In the genomic region with DNA sequence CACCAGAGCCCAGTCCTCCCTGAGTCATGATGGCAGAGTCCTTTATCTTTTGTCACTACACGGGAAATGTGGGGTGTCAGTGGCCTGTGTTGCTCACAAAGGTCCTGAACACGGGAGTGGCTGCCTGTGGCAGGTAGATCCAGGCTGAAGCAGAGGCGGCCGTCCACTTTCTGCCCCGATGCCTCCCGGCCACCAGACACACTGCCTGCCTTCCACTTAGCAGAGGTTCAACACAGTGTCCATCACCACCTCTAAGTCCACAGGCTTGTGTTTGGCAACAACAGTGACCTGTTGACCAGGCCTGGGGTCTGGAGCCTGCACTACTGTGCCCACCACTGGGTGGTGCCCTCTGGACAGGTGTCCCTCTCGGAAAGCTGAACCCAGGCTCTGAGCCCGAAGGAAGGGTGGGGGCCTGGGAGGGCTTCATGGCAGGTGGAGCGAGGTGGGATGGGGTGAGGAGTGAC, we compare ENCODE assay signal across 11 cellular contexts. TPM values are rescaled to one million over a fixed set of nuclear protein-coding genes. Genes with fewer than 3 reads are reported as not detected.
A peak's percentile ranks its signal among the peaks of the same experiment; 100 is the strongest.
DNase-seq lines count a peak whose midpoint lies in the region; ATAC-seq lines count a peak whose summit lies in the region.
"Had no signal": no experiment of that assay in that cellular context is flagged by ENCODE, and none has a peak within 500 bp of the region (broad histone marks: within the 10 kb centered on the region; RNA-seq: fewer than 3 reads in every experiment).

No MANE protein-coding gene starts in this region.

- intact Hi-C loops in cardiac septum (cut with DNase I), result no loop called here

- H3K4me3 Mint-ChIP-seq in stimulated activated effector memory CD8-positive, alpha-beta T cell treated with anti-CD3 and anti-CD28 coated beads, Interleukin-12 subunit alpha, Interleukin-12 subunit beta, amount 100 ng/mL, for 72 hours, result no peak overlapping the region
- H3K4me3 Mint-ChIP-seq: effector memory CD8-positive, alpha-beta T cell had no signal

- no peaks in the 10 kb centered on the region for H3K9me3 Mint-ChIP-seq in stimulated activated effector memory CD8-positive, alpha-beta T cell treated with anti-CD3 and anti-CD28 coated beads, Interleukin-12 subunit alpha, Interleukin-12 subunit beta, amount 100 ng/mL, for 72 hours
- H3K9me3 Mint-ChIP-seq: effector memory CD8-positive, alpha-beta T cell had no signal

- peak overlapping the region; percentile 74 for H3K27ac Mint-ChIP-seq in stimulated activated effector memory CD8-positive, alpha-beta T cell treated with anti-CD3 and anti-CD28 coated beads, Interleukin-12 subunit alpha, Interleukin-12 subunit beta, amount 100 ng/mL, for 72 hours
- H3K27ac Mint-ChIP-seq: effector memory CD8-positive, alpha-beta T cell had no signal

- peaks cover 34% of the 10 kb centered on the region for H3K4me1 Mint-ChIP-seq in stimulated activated effector memory CD8-positive, alpha-beta T cell treated with anti-CD3 and anti-CD28 coated beads, Interleukin-12 subunit alpha, Interleukin-12 subunit beta, amount 100 ng/mL, for 72 hours

- peaks cover 17% of the 10 kb centered on the region for H3K36me3 Mint-ChIP-seq in stimulated activated effector memory CD8-positive, alpha-beta T cell treated with anti-CD3 and anti-CD28 coated beads, Interleukin-12 subunit alpha, Interleukin-12 subunit beta, amount 100 ng/mL, for 72 hours

- DNase-seq in NCI-H748 (lab: John Stamatoyannopoulos, UW; ENCODE audit: unreplicated experiment) (peak; percentile 42), NCI-H748 treated with DMSO at 0.1 percent for 48 hours (lab: John Stamatoyannopoulos, UW) (no peak), RPMI8226 (peak; percentile 23), cardiac septum (ENCODE audit: low spot score) (peak; percentile 70), DMS114 treated with DMSO at 0.1 percent for 48 hours (lab: John Stamatoyannopoulos, UW; ENCODE audit: unreplicated experiment) (no peak)
- DNase-seq in stimulated activated effector memory CD8-positive, alpha-beta T cell treated with anti-CD3 and anti-CD28 coated beads, Interleukin-12 subunit alpha, Interleukin-12 subunit beta, amount 100 ng/mL, for 72 hours (ENCODE audit: low spot score in 2 of 2), result no peak
- DNase-seq: effector memory CD8-positive, alpha-beta T cell; T-helper 1 cell had no signal

- ATAC-seq in stimulated activated effector memory CD8-positive, alpha-beta T cell treated with anti-CD3 and anti-CD28 coated beads, Interleukin-12 subunit alpha, Interleukin-12 subunit beta, amount 100 ng/mL, for 72 hours, result peak; percentile 14
- ATAC-seq in HG03045 (IDR thresholded peaks at IDR 0.05; ENCODE audit: unreplicated experiment), result no peak
- ATAC-seq in GM21825 (IDR thresholded peaks at IDR 0.05; ENCODE audit: unreplicated experiment), result no peak
- ATAC-seq: effector memory CD8-positive, alpha-beta T cell; left lung had no signal

RNA-seq across cellular contexts. Expression of a gene that starts 49.9 kb away (rescaled TPM):
- 149 TPM for total RNA-seq in cardiac septum

Comparison
In these comparisons a context has a peak if more than half of its experiments do, and no peak if none do; other contexts are left out.
1. DNase-seq: peak in NCI-H748 (single experiment), RPMI8226 (single experiment) and cardiac septum (single experiment); none in NCI-H748 treated with DMSO at 0.1 percent for 48 hours (single experiment), stimulated activated effector memory CD8-positive, alpha-beta T cell treated with anti-CD3 and anti-CD28 coated beads, Interleukin-12 subunit alpha, Interleukin-12 subunit beta, amount 100 ng/mL, for 72 hours (0 of 2) and DMS114 treated with DMSO at 0.1 percent for 48 hours (single experiment).